Comparison of ENCODE assay signal across 9 cellular contexts in the genomic region with DNA sequence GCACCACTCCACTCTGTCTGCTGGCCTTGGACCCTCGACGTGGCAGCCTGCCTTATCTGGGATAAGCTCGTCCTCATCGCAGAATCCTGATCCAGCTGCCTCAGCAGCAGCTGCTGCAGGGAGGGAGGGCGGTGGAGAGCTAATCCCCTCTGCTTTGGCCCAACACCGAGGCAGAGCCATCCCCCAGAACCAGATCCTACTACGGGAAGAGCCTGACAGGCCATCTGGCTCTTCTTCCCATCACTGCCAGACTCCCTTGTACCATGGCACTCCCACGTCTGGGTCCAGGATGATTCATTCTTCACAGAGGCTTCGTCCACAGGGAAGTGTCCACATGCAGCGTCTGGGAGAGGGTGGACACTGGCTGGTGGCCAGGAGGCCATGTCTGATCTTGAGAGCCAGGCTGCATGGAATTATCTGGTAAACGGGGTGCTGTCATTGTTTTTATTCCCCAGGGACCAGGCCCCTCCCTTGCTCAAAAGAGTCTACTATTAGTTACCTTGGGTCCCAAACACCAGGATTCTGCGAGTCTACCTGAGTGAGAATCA. TPM values are rescaled to one million over a fixed set of nuclear protein-coding genes. Genes with fewer than 3 reads are reported as not detected.
DNase-seq lines count a peak whose midpoint lies in the region; ATAC-seq, FAIRE-seq and TF ChIP-seq lines count a peak whose summit lies in the region.
"Had no signal": no experiment of that assay in that cellular context is flagged by ENCODE, and none has a peak within 500 bp of the region (broad histone marks: within the 10 kb centered on the region; RNA-seq: fewer than 3 reads in every experiment).

No MANE protein-coding gene starts in this region.

- no peaks in the 10 kb centered on the region for H4K20me1 ChIP-seq in keratinocyte (ENCODE audit: control insufficient read depth, extremely low read depth, insufficient read depth, low read length)

- H3K4me3 ChIP-seq in adipocyte (ENCODE audit: low read length) = no peak overlapping the region
- H3K4me3 ChIP-seq in keratinocyte (ENCODE audit: control insufficient read depth in 2 of 3, extremely low read depth in 1 of 3, insufficient read depth in 2 of 3, low read depth in 1 of 3, low read length in 3 of 3) = no peak overlapping the region
- H3K4me3 ChIP-seq in upper lobe of left lung = no peak overlapping the region

- H3K9me3 Mint-ChIP-seq in endothelial cell (ENCODE audit: unreplicated experiment) = no peaks in the 10 kb centered on the region
- H3K9me3 Mint-ChIP-seq: activated CD4-positive, alpha-beta T cell treated with anti-CD3 and anti-CD28 coated beads, Interleukin-2, amount 10 ng/mL, durations not matched to agents 24 days and 14 days had no signal

- no peak overlapping the region for H3K9ac ChIP-seq in adipocyte (ENCODE audit: low read length)
- H3K9ac ChIP-seq in keratinocyte (ENCODE audit: control insufficient read depth, extremely low read depth, insufficient read depth, low read length) = peak overlapping the region; percentile 57

- 45 to 69% methylated on average over 7 to 12 of the region's 12 CpGs for WGBS in upper lobe of left lung, 2 donors

- no peak for TF ChIP-seq EP300 in upper lobe of left lung (IDR thresholded peaks at IDR 0.05)

- peak overlapping the region; percentile 55 for H3K4me2 ChIP-seq in keratinocyte (ENCODE audit: control insufficient read depth, extremely low read depth, insufficient read depth, low read depth, low read length)

- H3K4me3 Mint-ChIP-seq in endothelial cell (ENCODE audit: unreplicated experiment) = no peak overlapping the region
- H3K4me3 Mint-ChIP-seq: activated CD4-positive, alpha-beta T cell treated with anti-CD3 and anti-CD28 coated beads, Interleukin-2, amount 10 ng/mL, durations not matched to agents 24 days and 14 days had no signal

- H2AFZ ChIP-seq in keratinocyte (ENCODE audit: control insufficient read depth, low read length) = peak overlapping the region; percentile 47

- peak; percentile 42 to 88 for ATAC-seq in upper lobe of left lung (ENCODE audit: low FRiP score in 2 of 2)

- H3K9me3 ChIP-seq in adipocyte (ENCODE audit: control insufficient read depth, low read length) = no peaks in the 10 kb centered on the region
- no peaks in the 10 kb centered on the region for H3K9me3 ChIP-seq in keratinocyte (ENCODE audit: control insufficient read depth, low read depth, low read length)
- no peaks in the 10 kb centered on the region for H3K9me3 ChIP-seq in upper lobe of left lung

- no peaks in the 10 kb centered on the region for H3K36me3 Mint-ChIP-seq in endothelial cell (ENCODE audit: low read depth, unreplicated experiment)

- no peak for TF ChIP-seq CTCF in keratinocyte (optimal IDR thresholded peaks at IDR 0.05 in 1 of 3, IDR thresholded peaks at IDR 0.05 in 1 of 3, conservative IDR thresholded peaks at IDR 0.05 in 1 of 3; ENCODE audit: extremely low read depth in 1 of 3, insufficient read depth in 2 of 3, low read length in 3 of 3)
- no peak for TF ChIP-seq CTCF in upper lobe of left lung (IDR thresholded peaks at IDR 0.05)
- no peak for TF ChIP-seq CTCF in endothelial cell (IDR thresholded peaks at IDR 0.05; ENCODE audit: unreplicated experiment)

- TF ChIP-seq POLR2A in upper lobe of left lung (IDR thresholded peaks at IDR 0.05) = no peak

- H3K27ac ChIP-seq in keratinocyte (ENCODE audit: control insufficient read depth, insufficient read depth, low read length) (peak overlapping the region; percentile 80), upper lobe of left lung (no peak overlapping the region)

- peaks cover 5% of the 10 kb centered on the region for H3K27me3 Mint-ChIP-seq in endothelial cell (ENCODE audit: unreplicated experiment)

- H3K9me1 ChIP-seq in keratinocyte (ENCODE audit: control insufficient read depth, extremely low read depth, insufficient read depth, low read length) = no peaks in the 10 kb centered on the region

- H3K27me3 ChIP-seq in adipocyte (replicated peaks; ENCODE audit: control insufficient read depth, insufficient read depth, low read length) (peaks cover 8% of the 10 kb centered on the region), keratinocyte (ENCODE audit: control insufficient read depth, extremely low read depth, insufficient read depth, low read length) (no peaks in the 10 kb centered on the region), upper lobe of left lung (no peaks in the 10 kb centered on the region)

- H3K4me1 Mint-ChIP-seq in endothelial cell (ENCODE audit: unreplicated experiment) = peaks cover 12% of the 10 kb centered on the region
- H3K4me1 Mint-ChIP-seq: activated CD4-positive, alpha-beta T cell treated with anti-CD3 and anti-CD28 coated beads, Interleukin-2, amount 10 ng/mL, durations not matched to agents 24 days and 14 days had no signal

- dilution Hi-C loops in keratinocyte (cut with MboI; ENCODE audit: extremely low pct_ligation_motif_present, low sequenced_read_pairs) = no loop called here

- DNase-seq in activated effector memory CD4-positive, alpha-beta T cell treated with anti-CD3 and anti-CD28 coated beads, Interleukin-2, amount 50 U/mL, for 16 hours = peak; percentile 31
- no peak for DNase-seq in activated effector memory CD4-positive, alpha-beta T cell treated with Interleukin-2 at 50 U/mL for 16 hours
- peak; percentile 84 for DNase-seq in adipocyte (ENCODE audit: low read depth)
- no peak for DNase-seq in keratinocyte (ENCODE audit: low read depth, low spot score)
- DNase-seq in upper lobe of left lung = no peak
- no peak for DNase-seq in stimulated activated CD4-positive, alpha-beta T cell treated with anti-CD3 and anti-CD28 coated beads, Interleukin-4, amount 100 ng/mL, for 1 hour
- no peak for DNase-seq in C1 segment of cervical spinal cord (lab: John Stamatoyannopoulos, UW)
- DNase-seq in endothelial cell (ENCODE audit: low spot score) = no peak
- DNase-seq: activated CD4-positive, alpha-beta T cell treated with anti-CD3 and anti-CD28 coated beads, Interleukin-2, amount 10 ng/mL, durations not matched to agents 24 days and 14 days had no signal

- H3K79me2 ChIP-seq in keratinocyte (ENCODE audit: control insufficient read depth, insufficient read depth, low read length) = no peaks in the 10 kb centered on the region

- H3K36me3 ChIP-seq in adipocyte (ENCODE audit: control insufficient read depth, insufficient read depth, low read length, severe bottlenecking) (no peaks in the 10 kb centered on the region), keratinocyte (ENCODE audit: control insufficient read depth in 2 of 2, extremely low read depth in 1 of 2, insufficient read depth in 2 of 2, low read length in 2 of 2) (no peaks in the 10 kb centered on the region), upper lobe of left lung (no peaks in the 10 kb centered on the region)

- H3K4me1 ChIP-seq in adipocyte (ENCODE audit: control insufficient read depth, insufficient read depth, low read length) (peaks cover 14% of the 10 kb centered on the region), keratinocyte (ENCODE audit: control insufficient read depth, extremely low read depth, insufficient read depth, low read length) (peaks cover 50% of the 10 kb centered on the region), upper lobe of left lung (peaks cover 0 to 6% (median 0%) of the 10 kb centered on the region in 4 donors)

- FAIRE-seq in keratinocyte (lab: Jason Lieb, UNC) = no peak

- no peak overlapping the region for H3K27ac Mint-ChIP-seq in endothelial cell (ENCODE audit: unreplicated experiment)
- H3K27ac Mint-ChIP-seq: activated CD4-positive, alpha-beta T cell treated with anti-CD3 and anti-CD28 coated beads, Interleukin-2, amount 10 ng/mL, durations not matched to agents 24 days and 14 days had no signal

RNA-seq across cellular contexts. Expression of gene PKP1, which starts 14.6 kb away (rescaled TPM):
- 163 to 301 TPM (median 169 TPM) in 3 replicates for polyA plus RNA-seq in keratinocyte
- polyA plus RNA-seq in keratinocyte (2011; ENCODE audit: low read depth) = 262 TPM
- 168 and 222 TPM in 2 replicates for polyA plus RNA-seq in keratinocyte (2011; cell fraction: cytosol; rRNA removed)
- polyA plus RNA-seq in keratinocyte (2011; cell fraction: nucleus; rRNA removed) = 418 and 503 TPM in 2 replicates
- polyA plus RNA-seq in keratinocyte (2012; ENCODE audit: low replicate concordance) = 160 and 587 TPM in 2 replicates
- 263 to 433 TPM (median 366 TPM) in 3 replicates for polyA minus RNA-seq in keratinocyte
- 238 TPM for polyA minus RNA-seq in keratinocyte (2011; cell fraction: cytosol; rRNA and poly(A)+ RNA removed)
- polyA minus RNA-seq in keratinocyte (2011; cell fraction: nucleus; rRNA and poly(A)+ RNA removed) = 239 and 304 TPM in 2 replicates
- 1 to 10 TPM in 5 of 6 donors, under 1 TPM in 1; 0.86 to 4.9 (median 2.5) TPM for total RNA-seq in upper lobe of left lung
- total RNA-seq in endothelial cell (ENCODE audit: unreplicated experiment) = 0.64 TPM
- total RNA-seq: activated CD4-positive, alpha-beta T cell treated with anti-CD3 and anti-CD28 coated beads, Interleukin-2, amount 10 ng/mL, durations not matched to agents 24 days and 14 days had no signal

Comparison
In these comparisons a context has a peak if more than half of its experiments do, and no peak if none do; other contexts are left out.
1. DNase-seq: peak in activated effector memory CD4-positive, alpha-beta T cell treated with anti-CD3 and anti-CD28 coated beads, Interleukin-2, amount 50 U/mL, for 16 hours (single experiment) and adipocyte (single experiment); none in activated effector memory CD4-positive, alpha-beta T cell treated with Interleukin-2 at 50 U/mL for 16 hours (single experiment), keratinocyte (single experiment), upper lobe of left lung (0 of 2), stimulated activated CD4-positive, alpha-beta T cell treated with anti-CD3 and anti-CD28 coated beads, Interleukin-4, amount 100 ng/mL, for 1 hour (single experiment), C1 segment of cervical spinal cord (0 of 14) and endothelial cell (single experiment).